ENCODE assay signal across 18 cellular contexts in the genomic region with DNA sequence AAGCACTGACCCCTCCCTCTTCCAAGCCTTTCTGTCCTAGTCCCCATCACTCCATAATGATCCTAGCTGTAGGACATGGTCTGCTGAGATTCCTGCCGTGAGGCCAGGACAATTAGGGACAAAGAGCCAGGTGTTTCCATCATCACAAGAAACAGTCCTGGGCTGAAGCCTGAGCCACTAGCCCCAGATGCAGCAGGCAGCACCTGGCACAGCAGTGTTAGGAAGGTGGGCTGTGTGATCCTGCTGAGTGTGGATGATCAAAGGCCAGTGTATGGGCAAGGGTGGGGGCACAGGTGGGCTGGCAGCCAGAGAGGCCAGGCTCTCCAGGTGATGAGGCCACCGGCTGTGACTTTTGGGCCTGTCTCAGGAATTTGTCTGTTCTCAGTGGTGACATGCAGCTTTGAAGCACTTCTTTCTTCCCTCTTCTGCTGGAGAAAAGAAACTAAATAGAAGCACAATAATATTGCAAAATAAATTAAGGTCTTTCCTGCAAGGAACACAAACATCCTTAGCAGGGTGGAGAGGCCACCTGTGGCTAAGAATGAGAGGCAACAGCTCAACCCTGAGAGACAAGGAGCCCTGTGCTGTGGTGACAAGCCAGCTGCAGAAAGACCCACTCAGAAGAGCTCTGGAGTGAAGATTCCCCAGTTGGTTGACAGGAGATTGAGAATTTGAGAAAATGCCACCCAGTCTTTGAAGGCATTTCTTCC.
A peak's percentile ranks its signal among the peaks of the same experiment; 100 is the strongest.
DNase-seq lines count a peak whose midpoint lies in the region; ATAC-seq, FAIRE-seq and TF ChIP-seq lines count a peak whose summit lies in the region.
"Had no signal": no experiment of that assay in that cellular context is flagged by ENCODE, and none has a peak within 500 bp of the region (broad histone marks: within the 10 kb centered on the region; RNA-seq: fewer than 3 reads in every experiment).

No MANE protein-coding gene starts in this region.

- POLR2A ChIA-PET in H1 (lab: Charles Lee; ENCODE audit: partially characterized antibody): no interaction called here

- no peak for TF ChIP-seq POLR2A in H1 (IDR thresholded peaks at IDR 0.05; ENCODE audit: control extremely low read depth in 1 of 2, low read depth in 2 of 2, low read length in 2 of 2)

- H3K27me3 ChIP-seq in H1 (replicated peaks in 1 of 4; ENCODE audit: control insufficient read depth in 3 of 4, extremely low read depth in 1 of 4, insufficient read depth in 3 of 4, low read length in 3 of 4) (no peaks in the 10 kb centered on the region), dorsolateral prefrontal cortex (no peaks in the 10 kb centered on the region)

- H3K23ac ChIP-seq in H1 (ENCODE audit: insufficient read length): no peak overlapping the region

- ATAC-seq in GM21576 (IDR thresholded peaks at IDR 0.05; ENCODE audit: unreplicated experiment): no peak
- ATAC-seq: PC-3 had no signal

- H3K27ac ChIP-seq in H1 (ENCODE audit: low read depth, low read length) (no peak overlapping the region), dorsolateral prefrontal cortex (no peak overlapping the region)
- H3K27ac ChIP-seq: C4-2B, HL-60, RWPE1 had no signal

- H2BK12ac ChIP-seq in H1 (ENCODE audit: low read depth, low read length): no peak overlapping the region

- no peak overlapping the region for H2AFZ ChIP-seq in H1 (ENCODE audit: low read length)

- no peak for TF ChIP-seq EP300 in H1 (IDR thresholded peaks at IDR 0.05; ENCODE audit: borderline replicate concordance in 1 of 2, low read depth in 2 of 2, low read length in 2 of 2)

- H3K4me3 ChIP-seq in H1 (ENCODE audit: extremely low read depth in 1 of 4, insufficient read depth in 2 of 4, low read depth in 3 of 4, low read length in 4 of 4) (no peak overlapping the region), dorsolateral prefrontal cortex (no peak overlapping the region)
- H3K4me3 ChIP-seq: HAP-1 had no signal

- no peak overlapping the region for H2BK5ac ChIP-seq in H1 (ENCODE audit: low read depth, low read length)

- intact Hi-C loops in dorsolateral prefrontal cortex (cut with DNase I): no loop called here

- no peak overlapping the region for H2BK120ac ChIP-seq in H1 (replicated peaks; ENCODE audit: low read depth, low read length)

- no peaks in the 10 kb centered on the region for H3K79me1 ChIP-seq in H1 (ENCODE audit: low read depth, low read length)

- FAIRE-seq in H1 (lab: Jason Lieb, UNC): no peak
- FAIRE-seq: HTR-8/SVneo had no signal

- H2BK20ac ChIP-seq in H1 (ENCODE audit: low read length): no peak overlapping the region

- DNase-seq in DMS79 treated with DMSO at 0.1 percent for 48 hours (lab: John Stamatoyannopoulos, UW) (peak; percentile 85), NCI-H146 (lab: John Stamatoyannopoulos, UW) (peak; percentile 96), NCI-H510A treated with DMSO at 0.1 percent for 48 hours (lab: John Stamatoyannopoulos, UW) (peak; percentile 31), H1 (ENCODE audit: low read depth in 1 of 2, low spot score in 2 of 2) (no peak), NCI-H446 treated with DMSO at 0.1 percent for 48 hours (lab: John Stamatoyannopoulos, UW) (no peak), amygdala (lab: John Stamatoyannopoulos, UW) (no peak), dorsolateral prefrontal cortex (no peak)
- DNase-seq: NCI-H1436; NCI-H2171; NCI-H524; NK-92 treated with Interleukin-12 subunit alpha and Interleukin-12 subunit beta, amount 100 ng/mL, for 24 hours; PC-3 had no signal

- H3K9me3 ChIP-seq in H1 (ENCODE audit: insufficient read depth in 2 of 2, low read depth in 1 of 2, low read length in 1 of 2): 0 out of 4 replicates have a peak, but pooled peaks cover 0 to 1% of the 10 kb centered on the region in 2 experiments
- H3K9me3 ChIP-seq: HAP-1 had no signal

- H4K20me1 ChIP-seq in H1 (replicated peaks in 1 of 2; ENCODE audit: control insufficient read depth in 1 of 2, insufficient read depth in 2 of 2, low read length in 2 of 2): no peaks in the 10 kb centered on the region

- H4K5ac ChIP-seq in H1 (ENCODE audit: insufficient read length, low read depth, low read length): no peak overlapping the region

- H3K4me1 ChIP-seq in H1 (replicated peaks in 1 of 4; ENCODE audit: control insufficient read depth in 3 of 4, insufficient read depth in 4 of 4, low read length in 3 of 4): peaks cover 0 to 9% (median 3%) of the 10 kb centered on the region in 4 experiments; a peak in 5 of 7 replicates
- H3K4me1 ChIP-seq: HAP-1 had no signal

- TF ChIP-seq RAD21 in H1 (IDR thresholded peaks at IDR 0.05 in 1 of 2, conservative IDR thresholded peaks at IDR 0.05 in 1 of 2; ENCODE audit: low read depth in 2 of 2, low read length in 2 of 2): no peak

- CTCF ChIA-PET in H1 (lab: Charles Lee; ENCODE audit: partially characterized antibody): interaction anchor here (0.9 to 1.5 kb wide), 2 partner anchors 13 to 156 kb away, joined by 3 read pairs; no protein-coding TSS in a partner anchor

- no peak overlapping the region for H3K4ac ChIP-seq in H1 (replicated peaks; ENCODE audit: insufficient read length, low read depth, low read length)

- H3K36me3 ChIP-seq in H1 (ENCODE audit: control insufficient read depth in 2 of 4, insufficient read depth in 4 of 4, low read length in 3 of 4): no peaks in the 10 kb centered on the region
- H3K36me3 ChIP-seq: HAP-1 had no signal

- peak overlapping the region; percentile 28; the same call in 1 of the 2 replicates for H4K8ac ChIP-seq in H1 (ENCODE audit: extremely low read depth, insufficient read depth, low read length)

- no peak overlapping the region for H3K14ac ChIP-seq in H1 (ENCODE audit: insufficient read length)

- no peak overlapping the region for H3K18ac ChIP-seq in H1 (ENCODE audit: extremely low read depth, low read length)

- no peak overlapping the region for H3K56ac ChIP-seq in H1 (replicated peaks; ENCODE audit: insufficient read length, low read depth, low read length)

- no peak overlapping the region for H2BK15ac ChIP-seq in H1 (ENCODE audit: low read length)

- no peak overlapping the region for H4K91ac ChIP-seq in H1 (replicated peaks; ENCODE audit: insufficient read length, low read length)

- H3K79me2 ChIP-seq in H1 (ENCODE audit: control insufficient read depth in 1 of 2, insufficient read depth in 2 of 2, low read length in 2 of 2): no peaks in the 10 kb centered on the region

- no peak overlapping the region for H3K9ac ChIP-seq in H1 (replicated peaks in 1 of 4; ENCODE audit: extremely low read depth in 1 of 4, low read depth in 3 of 4, low read length in 3 of 4)

- no peaks in the 10 kb centered on the region for H3K23me2 ChIP-seq in H1 (ENCODE audit: low read depth, low read length)

- TF ChIP-seq CTCF in H1 (IDR thresholded peaks at IDR 0.05; ENCODE audit: control extremely low read depth in 1 of 3, insufficient read depth in 1 of 3, low read depth in 1 of 3, low read length in 3 of 3) (no peak), dorsolateral prefrontal cortex (IDR thresholded peaks at IDR 0.05 in 54 of 56, conservative IDR thresholded peaks at IDR 0.05 in 2 of 56; ENCODE audit: low read depth in 1 of 56, partially characterized antibody in 56 of 56) (no peak)

- no peak overlapping the region for H2AK5ac ChIP-seq in H1 (ENCODE audit: low read depth, low read length)

- WGBS in H1 (ENCODE audit: extremely low coverage in 1 of 2, insufficient coverage in 1 of 2, insufficient read length in 1 of 2, insufficient replicate concordance in 2 of 2, low coverage in 1 of 2, low lambda C conversion rate in 2 of 2, missing lambda C conversion rate in 1 of 2), 2 experiments: 79% methylated on average over 2 of the region's 2 CpGs; no CpG with 5 or more reads in 1 of the 2 experiments

- H3K4me2 ChIP-seq in H1 (ENCODE audit: insufficient read depth in 1 of 2, low read depth in 2 of 2, low read length in 2 of 2): no peak overlapping the region

TF ChIP-seq in H1, 55 proteins besides CTCF, POLR2A, EP300 and RAD21:
- TF ChIP-seq CTBP2 (IDR thresholded peaks at IDR 0.05; ENCODE audit: borderline replicate concordance, insufficient read depth, insufficient read length, low read length) (no peak), TCF12 (IDR thresholded peaks at IDR 0.05; ENCODE audit: low read depth, low read length) (0 out of 2 replicates have a peak, but pooled peaks have one; percentile 41)

Comparison
In these comparisons a context has a peak if more than half of its experiments do, and no peak if none do; other contexts are left out.
1. DNase-seq: peak in DMS79 treated with DMSO at 0.1 percent for 48 hours (single experiment), NCI-H146 (single experiment) and NCI-H510A treated with DMSO at 0.1 percent for 48 hours (single experiment); none in H1 (0 of 2), NCI-H446 treated with DMSO at 0.1 percent for 48 hours (single experiment), amygdala (0 of 56) and dorsolateral prefrontal cortex (0 of 10).